In the genomic region with DNA sequence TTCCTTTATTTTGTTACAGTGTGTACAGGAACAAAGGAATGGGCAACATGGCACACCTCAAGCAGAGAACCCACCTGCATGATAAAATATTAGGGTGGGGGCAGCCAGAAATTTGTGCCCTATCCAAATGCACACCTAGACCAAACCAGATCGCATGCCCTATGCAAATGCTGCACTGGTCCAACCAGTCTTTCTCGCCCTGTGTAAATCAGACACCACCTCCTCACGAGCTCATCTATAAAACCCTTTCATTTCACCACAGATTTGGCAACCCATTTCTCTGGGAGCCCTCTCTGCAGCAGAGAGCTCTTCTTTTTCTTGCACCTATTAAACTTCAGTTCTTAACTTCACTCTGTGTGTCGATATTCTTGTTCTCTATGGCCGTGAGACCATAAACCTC, we compare ENCODE assay signal across 22 cellular contexts.
A peak's percentile ranks its signal among the peaks of the same experiment; 100 is the strongest.
DNase-seq lines count a peak whose midpoint lies in the region; FAIRE-seq and TF ChIP-seq lines count a peak whose summit lies in the region.
"Had no signal": no experiment of that assay in that cellular context is flagged by ENCODE, and none has a peak within 500 bp of the region (broad histone marks: within the 10 kb centered on the region; RNA-seq: fewer than 3 reads in every experiment).

No MANE protein-coding gene starts in this region.

- H3K4me3 ChIP-seq in epithelial cell of esophagus (ENCODE audit: low read length), result no peak overlapping the region
- H3K4me3 ChIP-seq: GM12878 had no signal

- no peak for TF ChIP-seq CTCF in epithelial cell of esophagus (IDR thresholded peaks at IDR 0.05; ENCODE audit: insufficient read depth, low read depth, low read length, missing control alignments)

- DNase-seq in NCI-H146 (lab: John Stamatoyannopoulos, UW), result peak; percentile 6
- no peak for DNase-seq in NCI-H146 treated with DMSO at 0.1 percent for 48 hours (lab: John Stamatoyannopoulos, UW; ENCODE audit: unreplicated experiment)
- peak; percentile 3 for DNase-seq in ELR (ENCODE audit: low read depth)
- DNase-seq in NCI-H526 treated with DMSO at 0.1 percent for 48 hours (lab: John Stamatoyannopoulos, UW), result peak; percentile 52
- peak; percentile 51 for DNase-seq in epithelial cell of esophagus (ENCODE audit: low read depth)
- DNase-seq in NCI-H2081 treated with DMSO at 0.1 percent for 48 hours (lab: John Stamatoyannopoulos, UW), result no peak
- DNase-seq in activated naive CD4-positive, alpha-beta T cell treated with anti-CD3 and anti-CD28 coated beads, Interleukin-2, amount 50 U/mL, for 16 hours, result no peak
- DNase-seq in frontal cortex (ENCODE audit: low spot score in 2 of 2), result no peak
- DNase-seq: 8988T, DMS153, GDM1, Karpas-422, NCI-H1092 treated with DMSO at 0.1 percent for 48 hours, NCI-H1436, NCI-H2029, NCI-H2171 treated with DMSO at 0.1 percent for 48 hours, NCI-H345, NCI-H510A treated with DMSO at 0.1 percent for 48 hours, OCI-M1, T-helper 2 cell had no signal

- no peak for FAIRE-seq in frontal cortex (lab: Jason Lieb, UNC)
- FAIRE-seq: GM12878, H1 had no signal

Comparison
In these comparisons a context has a peak if more than half of its experiments do, and no peak if none do; other contexts are left out.
1. DNase-seq: peak in NCI-H146 (single experiment), ELR (single experiment), NCI-H526 treated with DMSO at 0.1 percent for 48 hours (single experiment) and epithelial cell of esophagus (single experiment); none in NCI-H146 treated with DMSO at 0.1 percent for 48 hours (single experiment), NCI-H2081 treated with DMSO at 0.1 percent for 48 hours (single experiment), activated naive CD4-positive, alpha-beta T cell treated with anti-CD3 and anti-CD28 coated beads, Interleukin-2, amount 50 U/mL, for 16 hours (single experiment) and frontal cortex (0 of 2).